1 cellular context compared by ENCODE assay signal in the genomic region with DNA sequence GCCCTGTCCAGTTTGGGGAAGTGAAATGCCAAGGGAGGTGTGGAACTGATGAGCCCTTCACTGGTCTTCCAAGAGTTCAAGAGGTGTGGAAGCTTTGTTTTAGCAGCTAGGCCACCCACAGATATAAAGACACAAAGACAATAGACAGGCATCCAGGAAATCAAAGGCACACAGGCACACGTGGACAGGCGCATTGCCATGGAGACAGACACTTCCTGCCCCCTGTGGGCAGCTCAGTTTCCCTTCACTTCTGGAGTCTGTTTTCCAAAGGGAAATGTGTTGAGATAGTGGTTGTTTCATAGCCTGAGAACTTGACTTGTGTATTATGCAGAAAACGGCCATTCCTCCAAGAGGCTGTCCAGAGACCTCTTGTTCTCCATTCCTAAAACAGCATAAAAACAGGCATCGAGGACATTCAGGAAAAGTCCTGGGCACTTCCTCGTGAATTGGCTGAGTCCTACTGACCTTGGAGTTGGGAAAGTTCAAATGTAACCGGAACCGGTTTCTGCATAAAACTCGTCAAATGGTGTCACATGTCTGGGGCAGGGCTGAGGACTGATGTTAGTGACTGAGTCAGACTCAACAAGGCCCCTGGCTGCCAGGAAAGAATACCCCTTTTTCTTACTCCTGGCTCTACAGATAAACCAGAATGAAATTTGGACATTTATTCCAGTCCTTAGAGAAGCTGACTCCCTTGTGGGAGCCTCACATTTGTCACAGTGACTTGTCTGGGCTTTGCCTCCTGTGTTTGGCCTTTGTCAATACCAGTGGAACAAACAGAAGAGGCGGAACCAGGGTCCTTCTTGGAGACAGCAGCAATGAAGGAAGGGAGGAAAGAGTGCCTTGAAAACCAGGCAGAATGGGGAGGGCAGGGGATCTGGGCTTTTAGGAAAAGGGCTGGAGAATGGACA.
TF ChIP-seq lines count a peak whose summit lies in the region.

No MANE protein-coding gene starts in this region.

TF ChIP-seq in IMR-90, 13 proteins besides CTCF, POLR2A, EP300 and RAD21:
- no peak for TF ChIP-seq CHD1 (IDR thresholded peaks at IDR 0.05; ENCODE audit: low read depth, low read length)
- no peak for TF ChIP-seq CEBPB (IDR thresholded peaks at IDR 0.05; ENCODE audit: low read depth, low read length)
- TF ChIP-seq BHLHE40 (IDR thresholded peaks at IDR 0.05; ENCODE audit: low read depth, low read length) = no peak
